17 cellular contexts compared by ENCODE assay signal in genomic region chr22:32546935-32547334, GRCh38.
DNase-seq lines count a peak whose midpoint lies in the region; ATAC-seq and TF ChIP-seq lines count a peak whose summit lies in the region.
"Had no signal": no experiment of that assay in that cellular context is flagged by ENCODE, and none has a peak within 500 bp of the region (broad histone marks: within the 10 kb centered on the region; RNA-seq: fewer than 3 reads in every experiment).

No MANE protein-coding gene starts in this region.

- ATAC-seq in IMR-90 (ENCODE audit: low read depth): no peak
- ATAC-seq in left lung: no peak
- ATAC-seq in upper lobe of right lung: no peak
- ATAC-seq in sciatic nerve: no peak
- ATAC-seq: GM12878 had no signal

- in situ Hi-C loops in IMR-90 (cut with MboI; ENCODE audit: low sequenced_read_pairs): no loop called here

- no peak overlapping the region for H3K56ac ChIP-seq in IMR-90 (ENCODE audit: extremely low read depth, insufficient read depth, low read length)

- no peak overlapping the region for H3K23ac ChIP-seq in IMR-90 (ENCODE audit: low read depth, low read length)

- H3K18ac ChIP-seq in IMR-90 (ENCODE audit: low read depth, low read length): peak overlapping the region; percentile 50; the same call in 1 of the 2 replicates

- H2AFZ ChIP-seq in IMR-90 (replicated peaks; ENCODE audit: low read length, poor library complexity): no peak overlapping the region
- no peak overlapping the region for H2AFZ ChIP-seq in smooth muscle cell (ENCODE audit: low read depth)

- H2BK5ac ChIP-seq in IMR-90 (ENCODE audit: low read depth, low read length, poor library complexity, severe bottlenecking): no peak overlapping the region

- peak overlapping the region; percentile 51 for H2AK5ac ChIP-seq in IMR-90 (ENCODE audit: low read depth, low read length)

- CTCF ChIA-PET in IMR-90 (lab: Yijun Ruan, JAX): no interaction called here

- peak overlapping the region in 1 of 2 experiments; percentile 40; a peak in 1 of 4 replicates for H4K8ac ChIP-seq in IMR-90 (ENCODE audit: low read depth in 2 of 2, low read length in 2 of 2)

- H3K4ac ChIP-seq in IMR-90 (ENCODE audit: low read depth, low read length): peak overlapping the region; percentile 90

- TF ChIP-seq CTCF in IMR-90 (conservative IDR thresholded peaks at IDR 0.05; ENCODE audit: low read depth, low read length) (no peak), left lung (IDR thresholded peaks at IDR 0.05) (no peak), smooth muscle cell (IDR thresholded peaks at IDR 0.05; ENCODE audit: borderline replicate concordance, insufficient read depth, poor library complexity, severe bottlenecking) (no peak), upper lobe of right lung (IDR thresholded peaks at IDR 0.05) (no peak)

- H3K14ac ChIP-seq in IMR-90 (replicated peaks; ENCODE audit: low read depth, low read length): 0 out of 2 replicates have a peak overlapping the region, but pooled peaks have one; percentile 85

- H2BK120ac ChIP-seq in IMR-90 (ENCODE audit: low read depth, low read length): peak overlapping the region; percentile 90

- peak overlapping the region; percentile 72; the same call in 2 of the 3 replicates for H2BK15ac ChIP-seq in IMR-90 (ENCODE audit: low read depth, low read length)

- peaks cover 7% of the 10 kb centered on the region; the same call in 1 of the 2 replicates for H3K27me3 ChIP-seq in IMR-90 (ENCODE audit: control insufficient read depth, insufficient read depth, low read length)
- peaks cover 0 to 2% of the 10 kb centered on the region in 2 donors for H3K27me3 ChIP-seq in left lung
- H3K27me3 ChIP-seq in smooth muscle cell (ENCODE audit: low read depth): no peaks in the 10 kb centered on the region
- no peaks in the 10 kb centered on the region for H3K27me3 ChIP-seq in upper lobe of right lung

- H3K4me2 ChIP-seq in IMR-90 (ENCODE audit: low read depth, low read length): no peak overlapping the region
- no peak overlapping the region for H3K4me2 ChIP-seq in smooth muscle cell

- peaks cover 21% of the 10 kb centered on the region for H3K4me1 ChIP-seq in IMR-90 (ENCODE audit: control insufficient read depth, insufficient read depth, low read length)
- peaks cover 0 to 8% of the 10 kb centered on the region in 2 donors for H3K4me1 ChIP-seq in left lung
- H3K4me1 ChIP-seq in smooth muscle cell (ENCODE audit: low read depth): no peaks in the 10 kb centered on the region
- H3K4me1 ChIP-seq in upper lobe of right lung: peaks cover 14% of the 10 kb centered on the region

- no TSS peak for BruUV-seq in IMR-90 (replicated peaks; lab: Mats Ljungman, UMichigan)

- no peak overlapping the region for H3K9ac ChIP-seq in IMR-90 (ENCODE audit: low read depth, low read length)
- no peak overlapping the region for H3K9ac ChIP-seq in smooth muscle cell (ENCODE audit: low read depth)

- H3K79me2 ChIP-seq in smooth muscle cell (ENCODE audit: low read depth): no peaks in the 10 kb centered on the region

- no peaks in the 10 kb centered on the region for H4K20me1 ChIP-seq in IMR-90 (ENCODE audit: insufficient read depth, low read length)
- H4K20me1 ChIP-seq in smooth muscle cell (ENCODE audit: low read depth): no peaks in the 10 kb centered on the region

- peak overlapping the region; percentile 85 for H2BK20ac ChIP-seq in IMR-90 (ENCODE audit: low read depth, low read length)

- no peaks in the 10 kb centered on the region for H3K36me3 ChIP-seq in IMR-90 (ENCODE audit: control insufficient read depth, insufficient read depth, low read length)
- H3K36me3 ChIP-seq in left lung: no peaks in the 10 kb centered on the region
- no peaks in the 10 kb centered on the region for H3K36me3 ChIP-seq in smooth muscle cell (ENCODE audit: low read depth)
- H3K36me3 ChIP-seq in upper lobe of right lung: no peaks in the 10 kb centered on the region

- H4K5ac ChIP-seq in IMR-90 (ENCODE audit: low read depth, low read length): no peak overlapping the region; the same call in 1 of the 2 replicates

- H3K9me3 ChIP-seq in IMR-90 (ENCODE audit: control insufficient read depth, insufficient read depth, low read length) (no peaks in the 10 kb centered on the region), left lung (no peaks in the 10 kb centered on the region), smooth muscle cell (replicated peaks; ENCODE audit: low read depth) (no peaks in the 10 kb centered on the region), upper lobe of right lung (no peaks in the 10 kb centered on the region)

- dilution Hi-C loops in IMR-90 (cut with HindIII; ENCODE audit: low sequenced_read_pairs, unreplicated experiment): no loop called here

- no peak overlapping the region for H3K27ac ChIP-seq in IMR-90 (ENCODE audit: insufficient read depth, low read length)
- H3K27ac ChIP-seq in left lung: peak overlapping the region; percentile 55 to 56
- H3K27ac ChIP-seq in smooth muscle cell (ENCODE audit: low read depth): peak overlapping the region; percentile 85
- peak overlapping the region; percentile 71 for H3K27ac ChIP-seq in upper lobe of right lung

- POLR2A ChIA-PET in IMR-90 (lab: Charles Lee; ENCODE audit: unreplicated experiment): interaction anchor here (0.6 kb wide), 1 partner anchor 9 kb away, joined by 3 read pairs; no protein-coding TSS in a partner anchor

- no peak overlapping the region for H2AK9ac ChIP-seq in IMR-90 (replicated peaks; ENCODE audit: low read depth, low read length, poor library complexity)

- 83% methylated on average over 2 of the region's 9 CpGs; no CpG with 5 or more reads in 1 of the 2 experiments for WGBS in IMR-90 (ENCODE audit: extremely low coverage in 2 of 2, insufficient read length in 1 of 2), 2 experiments
- 79% methylated on average over 9 of the region's 9 CpGs for WGBS in smooth muscle cell (ENCODE audit: low lambda C conversion rate)

- no peak for TF ChIP-seq POLR2A in IMR-90 (IDR thresholded peaks at IDR 0.05; ENCODE audit: low read depth, low read length)

- peaks cover 16% of the 10 kb centered on the region for H3K9me1 ChIP-seq in IMR-90 (ENCODE audit: insufficient read depth, low read length)

- TF ChIP-seq RAD21 in IMR-90 (IDR thresholded peaks at IDR 0.05; ENCODE audit: low read length): no peak

- intact Hi-C loops in IMR-90 (cut with micrococcal nuclease) (loop anchor here (2.0 kb wide), 1 partner anchor 16 kb away; no protein-coding TSS in a partner anchor), left lung (cut with DNase I) (no loop called here), upper lobe of right lung (cut with DNase I) (no loop called here), sciatic nerve (cut with DNase I) (no loop called here)

- no peak for DNase-seq in IMR-90
- no peak for DNase-seq in left lung
- DNase-seq in smooth muscle cell (lab: John Stamatoyannopoulos, UW; ENCODE audit: unreplicated experiment): no peak
- DNase-seq in upper lobe of right lung: no peak
- DNase-seq in sciatic nerve (ENCODE audit: low spot score): no peak
- no peak for DNase-seq in 8988T
- DNase-seq in mesenteric fat pad (ENCODE audit: low spot score): no peak
- DNase-seq: ACHN; C1 segment of cervical spinal cord; CD8-positive, alpha-beta memory T cell; DMS53; GOT3; NCI-H1092 treated with DMSO at 0.1 percent for 48 hours; NCI-H524; NCI-H82; SHP77 treated with DMSO at 0.1 percent for 48 hours had no signal

- peaks cover 15% of the 10 kb centered on the region for H3F3A ChIP-seq in smooth muscle cell (ENCODE audit: low read depth)

- H3K4me3 ChIP-seq in IMR-90 (ENCODE audit: insufficient read depth, low read depth, low read length): no peak overlapping the region
- H3K4me3 ChIP-seq in left lung: no peak overlapping the region
- no peak overlapping the region for H3K4me3 ChIP-seq in smooth muscle cell
- H3K4me3 ChIP-seq in upper lobe of right lung: no peak overlapping the region
- H3K4me3 ChIP-seq: GM12878 had no signal

- H4K91ac ChIP-seq in IMR-90 (ENCODE audit: insufficient read depth, low read depth, low read length): peak overlapping the region; percentile 50; the same call in 1 of the 2 replicates

- H3K79me1 ChIP-seq in IMR-90 (ENCODE audit: low read depth in 1 of 2, low read length in 2 of 2): no peaks in the 10 kb centered on the region

TF ChIP-seq in IMR-90, 13 proteins besides CTCF, POLR2A, EP300 and RAD21:
- TF ChIP-seq USF2 (IDR thresholded peaks at IDR 0.05; ENCODE audit: low read depth, low read length) (no peak), SMC3 (IDR thresholded peaks at IDR 0.05; ENCODE audit: low read depth, low read length) (no peak), CEBPB (IDR thresholded peaks at IDR 0.05; ENCODE audit: low read depth, low read length) (no peak), ELK1 (IDR thresholded peaks at IDR 0.05; ENCODE audit: borderline replicate concordance, low read depth, low read length) (no peak), NFE2L2 (IDR thresholded peaks at IDR 0.05; ENCODE audit: low read depth, low read length) (no peak), BHLHE40 (IDR thresholded peaks at IDR 0.05; ENCODE audit: low read depth, low read length) (no peak), CHD1 (IDR thresholded peaks at IDR 0.05; ENCODE audit: low read depth, low read length) (no peak), MXI1 (IDR thresholded peaks at IDR 0.05; ENCODE audit: borderline replicate concordance, low read depth, low read length) (no peak), RFX5 (IDR thresholded peaks at IDR 0.05; ENCODE audit: low read depth, low read length) (no peak), MAFK (IDR thresholded peaks at IDR 0.05; ENCODE audit: low read depth, low read length) (no peak), MAZ (IDR thresholded peaks at IDR 0.05; ENCODE audit: borderline replicate concordance, low read depth, low read length) (no peak), RCOR1 (IDR thresholded peaks at IDR 0.05; ENCODE audit: insufficient replicate concordance, low read length) (no peak), FOS (IDR thresholded peaks at IDR 0.05; ENCODE audit: low read depth, low read length) (no peak)
